24 cellular contexts compared by ENCODE assay signal in the genomic region with DNA sequence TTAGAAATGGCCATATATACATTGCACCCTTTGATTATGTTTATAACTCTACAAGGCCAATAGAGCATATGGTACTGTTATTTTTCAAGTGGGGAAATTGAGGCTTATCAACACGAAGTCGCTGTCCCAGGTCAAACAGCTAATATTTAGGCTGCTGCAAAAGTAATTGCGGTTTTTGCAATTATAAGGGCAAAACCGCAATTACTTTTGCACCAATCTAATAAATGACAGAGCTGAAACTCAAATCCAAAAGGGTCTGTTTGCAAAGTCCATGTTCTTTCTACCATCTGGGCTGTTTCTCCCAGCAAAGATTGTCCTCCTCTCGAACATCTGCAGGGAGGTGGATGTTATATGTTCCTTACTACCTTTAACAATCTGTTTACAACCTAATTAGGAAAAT.
DNase-seq lines count a peak whose midpoint lies in the region; ATAC-seq, FAIRE-seq and TF ChIP-seq lines count a peak whose summit lies in the region.
"Had no signal": no experiment of that assay in that cellular context is flagged by ENCODE, and none has a peak within 500 bp of the region (broad histone marks: within the 10 kb centered on the region; RNA-seq: fewer than 3 reads in every experiment).

No MANE protein-coding gene starts in this region.

- H3K9me3 Mint-ChIP-seq in astrocyte (ENCODE audit: unreplicated experiment) = no peaks in the 10 kb centered on the region
- H3K9me3 Mint-ChIP-seq: CD8-positive, alpha-beta T cell had no signal

- peaks cover 23% of the 10 kb centered on the region for H3F3A ChIP-seq in SK-N-SH (replicated peaks; ENCODE audit: insufficient read depth)
- H3F3A ChIP-seq in smooth muscle cell (ENCODE audit: low read depth) = no peaks in the 10 kb centered on the region

- H3K4me1 ChIP-seq in SK-N-SH (ENCODE audit: control insufficient read depth in 1 of 2, insufficient read depth in 2 of 2, low read depth in 1 of 2, low read length in 1 of 2) (peaks cover 10 to 30% of the 10 kb centered on the region in 2 experiments; a peak in 3 of 4 replicates), HUES48 (ENCODE audit: control insufficient read depth, insufficient read depth, low read length) (peaks cover 26% of the 10 kb centered on the region), astrocyte (ENCODE audit: insufficient read depth, low read length) (peaks cover 6% of the 10 kb centered on the region), smooth muscle cell (ENCODE audit: low read depth) (peaks cover 21% of the 10 kb centered on the region)

- CTCF ChIA-PET in SK-N-SH (lab: Yijun Ruan, JAX) = no interaction called here

- no peaks in the 10 kb centered on the region for H3K9me3 ChIP-seq in SK-N-SH
- H3K9me3 ChIP-seq in HUES48 (ENCODE audit: control insufficient read depth, insufficient read depth, low read length) = no peaks in the 10 kb centered on the region
- no peaks in the 10 kb centered on the region for H3K9me3 ChIP-seq in astrocyte (ENCODE audit: insufficient read depth, low read depth, low read length)
- no peaks in the 10 kb centered on the region for H3K9me3 ChIP-seq in smooth muscle cell (replicated peaks; ENCODE audit: low read depth)
- H3K9me3 ChIP-seq: BLaER1, Caco-2 had no signal

- in situ Hi-C loops in KBM-7 (cut with MboI; ENCODE audit: low pct_unique_long_range_greater_than_20kb, low sequenced_read_pairs) = no loop called here

- TF ChIP-seq CTCF in SK-N-SH (IDR thresholded peaks at IDR 0.05) = no peak
- TF ChIP-seq CTCF in astrocyte (IDR thresholded peaks at IDR 0.05; ENCODE audit: insufficient read depth, low read depth, low read length) = no peak
- TF ChIP-seq CTCF in smooth muscle cell (IDR thresholded peaks at IDR 0.05; ENCODE audit: borderline replicate concordance, insufficient read depth, poor library complexity, severe bottlenecking) = no peak

- FAIRE-seq in astrocyte (lab: Jason Lieb, UNC) = no peak
- FAIRE-seq: A204.1, GM12878, GM19239, H1 had no signal

- H3K27me3 ChIP-seq in SK-N-SH (ENCODE audit: insufficient read depth) = no peaks in the 10 kb centered on the region
- no peaks in the 10 kb centered on the region for H3K27me3 ChIP-seq in HUES48 (ENCODE audit: control insufficient read depth, insufficient read depth, low read length)
- no peaks in the 10 kb centered on the region for H3K27me3 ChIP-seq in astrocyte (ENCODE audit: insufficient read depth, low read length)
- no peaks in the 10 kb centered on the region for H3K27me3 ChIP-seq in smooth muscle cell (ENCODE audit: low read depth)
- H3K27me3 ChIP-seq: BLaER1 had no signal

- H3K9ac ChIP-seq in SK-N-SH = peak overlapping the region; percentile 9; the same call in 1 of the 2 replicates
- H3K9ac ChIP-seq in HUES48 (ENCODE audit: low read depth, low read length) = no peak overlapping the region
- H3K9ac ChIP-seq in astrocyte (ENCODE audit: low read length) = no peak overlapping the region
- no peak overlapping the region for H3K9ac ChIP-seq in smooth muscle cell (ENCODE audit: low read depth)
- H3K9ac ChIP-seq: BLaER1, GM23248 had no signal

- no peaks in the 10 kb centered on the region for H3K36me3 Mint-ChIP-seq in astrocyte (ENCODE audit: low read depth, unreplicated experiment)
- H3K36me3 Mint-ChIP-seq: CD4-positive, CD25-positive, alpha-beta regulatory T cell; CD8-positive, alpha-beta T cell had no signal

- no peak overlapping the region for H3K27ac Mint-ChIP-seq in astrocyte (ENCODE audit: unreplicated experiment)
- H3K27ac Mint-ChIP-seq: B cell; CD4-positive, CD25-positive, alpha-beta regulatory T cell; CD8-positive, alpha-beta T cell had no signal

- H3K4me1 Mint-ChIP-seq in astrocyte (ENCODE audit: low read depth, unreplicated experiment) = peaks cover 13% of the 10 kb centered on the region
- H3K4me1 Mint-ChIP-seq: CD4-positive, CD25-positive, alpha-beta regulatory T cell had no signal

- H3K4me3 ChIP-seq in SK-N-SH (ENCODE audit: low read depth in 2 of 2, low read length in 1 of 2) (no peak overlapping the region), HUES48 (ENCODE audit: low read depth, low read length) (no peak overlapping the region), astrocyte (ENCODE audit: insufficient read depth, low read depth, low read length) (no peak overlapping the region), smooth muscle cell (no peak overlapping the region)
- H3K4me3 ChIP-seq: BLaER1, GM12878, GM23248 had no signal

- POLR2A ChIA-PET in SK-N-SH (lab: Yijun Ruan, JAX) = no interaction called here

- H3K4me2 ChIP-seq in SK-N-SH (peak overlapping the region; percentile 27; the same call in 1 of the 2 replicates), astrocyte (ENCODE audit: low read length) (peak overlapping the region; percentile 28), smooth muscle cell (peak overlapping the region; percentile 41)
- H3K4me2 ChIP-seq: BLaER1 had no signal

- H3K27me3 Mint-ChIP-seq in astrocyte (ENCODE audit: low read depth, unreplicated experiment) = peaks cover 8% of the 10 kb centered on the region
- H3K27me3 Mint-ChIP-seq: B cell had no signal

- WGBS in SK-N-SH (ENCODE audit: low lambda C conversion rate) = 62% methylated on average over 5 of the region's 5 CpGs
- 93% methylated on average over 5 of the region's 5 CpGs for WGBS in smooth muscle cell (ENCODE audit: low lambda C conversion rate)

- H2AFZ ChIP-seq in SK-N-SH (ENCODE audit: low read depth) (peak overlapping the region; percentile 7; the same call in 1 of the 2 replicates), astrocyte (ENCODE audit: low read depth, low read length) (no peak overlapping the region), smooth muscle cell (ENCODE audit: low read depth) (no peak overlapping the region)
- H2AFZ ChIP-seq: GM23248 had no signal

- no peak for ATAC-seq in SK-N-SH treated with all-trans-retinoic acid at 6 μM for 48 hours
- ATAC-seq: CD8-positive, alpha-beta T cell; GM12878 had no signal

- no peak for DNase-seq in SK-N-SH
- no peak for DNase-seq in astrocyte (ENCODE audit: low read depth)
- no peak for DNase-seq in smooth muscle cell (lab: John Stamatoyannopoulos, UW; ENCODE audit: unreplicated experiment)
- no peak for DNase-seq in central memory CD4-positive, alpha-beta T cell
- DNase-seq in KBM-7 = no peak
- DNase-seq in SKM-1 (lab: John Stamatoyannopoulos, UW; ENCODE audit: unreplicated experiment) = no peak
- DNase-seq: Caco-2; CD4-positive, CD25-positive, alpha-beta regulatory T cell; CD8-positive, alpha-beta T cell; DMS153; DND-41; GDM1; H7 had no signal

- H3K27ac ChIP-seq in SK-N-SH (ENCODE audit: low read depth in 2 of 2, low read length in 1 of 2) (peak overlapping the region in 1 of 2 experiments; percentile 84; a peak in 2 of 4 replicates), HUES48 (ENCODE audit: low read depth, low read length) (peak overlapping the region; percentile 40), astrocyte (ENCODE audit: low read depth, low read length) (no peak overlapping the region), smooth muscle cell (ENCODE audit: low read depth) (no peak overlapping the region)
- H3K27ac ChIP-seq: 22Rv1, BLaER1, C4-2B, GM23248 had no signal

- H3K79me2 ChIP-seq in SK-N-SH (ENCODE audit: insufficient read depth) (no peaks in the 10 kb centered on the region), astrocyte (ENCODE audit: insufficient read depth, low read length) (no peaks in the 10 kb centered on the region), smooth muscle cell (ENCODE audit: low read depth) (no peaks in the 10 kb centered on the region)

- no peaks in the 10 kb centered on the region for H4K20me1 ChIP-seq in SK-N-SH (ENCODE audit: insufficient read depth)
- no peaks in the 10 kb centered on the region for H4K20me1 ChIP-seq in astrocyte (ENCODE audit: insufficient read depth, low read length)
- no peaks in the 10 kb centered on the region for H4K20me1 ChIP-seq in smooth muscle cell (ENCODE audit: low read depth)
- H4K20me1 ChIP-seq: BLaER1 had no signal

- H3K4me3 Mint-ChIP-seq in astrocyte (ENCODE audit: unreplicated experiment) = no peak overlapping the region
- H3K4me3 Mint-ChIP-seq: B cell; CD4-positive, CD25-positive, alpha-beta regulatory T cell; CD8-positive, alpha-beta T cell had no signal

- TF ChIP-seq EP300 in SK-N-SH (IDR thresholded peaks at IDR 0.05; ENCODE audit: borderline replicate concordance in 1 of 2, low read depth in 1 of 2, low read length in 1 of 2) = no peak

- TF ChIP-seq RAD21 in SK-N-SH (IDR thresholded peaks at IDR 0.05; ENCODE audit: low read length) = no peak

- H3K9me2 ChIP-seq in SK-N-SH = no peaks in the 10 kb centered on the region

- no peaks in the 10 kb centered on the region for H3K36me3 ChIP-seq in SK-N-SH (replicated peaks in 1 of 2; ENCODE audit: control insufficient read depth in 1 of 2, insufficient read depth in 2 of 2, low read length in 1 of 2)
- H3K36me3 ChIP-seq in HUES48 (ENCODE audit: control insufficient read depth, insufficient read depth, low read length) = no peaks in the 10 kb centered on the region
- no peaks in the 10 kb centered on the region for H3K36me3 ChIP-seq in astrocyte (ENCODE audit: insufficient read depth, low read length)
- H3K36me3 ChIP-seq in smooth muscle cell (ENCODE audit: low read depth) = no peaks in the 10 kb centered on the region
- H3K36me3 ChIP-seq: BLaER1 had no signal

TF ChIP-seq in SK-N-SH, 30 proteins besides CTCF, POLR2A, EP300 and RAD21:
- TF ChIP-seq RFX5 (IDR thresholded peaks at IDR 0.05; ENCODE audit: low read length) (no peak), SMC3 (IDR thresholded peaks at IDR 0.05; ENCODE audit: low read depth, low read length) (no peak), ELF1 (IDR thresholded peaks at IDR 0.05) (no peak), EZH2phosphoT487 (IDR thresholded peaks at IDR 0.05; ENCODE audit: borderline replicate concordance, low read depth) (no peak)

TF ChIP-seq in SK-N-SH treated with all-trans-retinoic acid at 6 μM for 48 hours, 23 proteins besides CTCF, POLR2A, EP300 and RAD21 (continues in another document):
- TF ChIP-seq, protein P1, sequence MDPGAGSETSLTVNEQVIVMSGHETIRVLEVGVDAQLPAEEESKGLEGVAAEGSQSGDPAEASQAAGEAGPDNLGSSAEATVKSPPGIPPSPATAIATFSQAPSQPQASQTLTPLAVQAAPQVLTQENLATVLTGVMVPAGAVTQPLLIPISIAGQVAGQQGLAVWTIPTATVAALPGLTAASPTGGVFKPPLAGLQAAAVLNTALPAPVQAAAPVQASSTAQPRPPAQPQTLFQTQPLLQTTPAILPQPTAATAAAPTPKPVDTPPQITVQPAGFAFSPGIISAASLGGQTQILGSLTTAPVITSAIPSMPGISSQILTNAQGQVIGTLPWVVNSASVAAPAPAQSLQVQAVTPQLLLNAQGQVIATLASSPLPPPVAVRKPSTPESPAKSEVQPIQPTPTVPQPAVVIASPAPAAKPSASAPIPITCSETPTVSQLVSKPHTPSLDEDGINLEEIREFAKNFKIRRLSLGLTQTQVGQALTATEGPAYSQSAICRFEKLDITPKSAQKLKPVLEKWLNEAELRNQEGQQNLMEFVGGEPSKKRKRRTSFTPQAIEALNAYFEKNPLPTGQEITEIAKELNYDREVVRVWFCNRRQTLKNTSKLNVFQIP (CRISPR knock-in tag; IDR thresholded peaks at IDR 0.05; ENCODE audit: borderline replicate concordance, low read depth) = no peak
